ENCODE assay signal across 13 cellular contexts in the genomic region with DNA sequence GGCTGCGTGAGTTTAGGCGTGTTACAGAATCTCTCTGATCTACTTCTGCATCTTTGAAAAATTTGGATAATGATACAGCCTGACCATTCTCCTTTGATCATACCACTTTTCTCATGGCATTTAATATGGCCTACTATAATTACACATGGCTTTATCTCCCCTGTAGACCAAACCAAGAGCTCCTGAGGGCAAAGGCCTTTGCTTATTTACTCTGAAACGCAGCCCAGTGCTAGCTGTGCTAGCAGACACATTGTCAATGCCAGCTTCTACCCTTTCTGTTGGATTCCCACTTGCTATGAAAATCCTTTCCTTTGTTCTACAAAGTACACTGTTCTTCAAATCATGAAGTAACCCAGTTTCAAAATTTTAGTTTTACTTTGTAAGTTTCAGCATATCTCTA.
"Had no signal": no experiment of that assay in that cellular context is flagged by ENCODE, and none has a peak within 500 bp of the region (broad histone marks: within the 10 kb centered on the region; RNA-seq: fewer than 3 reads in every experiment).

No MANE protein-coding gene starts in this region.

- H3K9me3 ChIP-seq: neutrophil, right atrium auricular region, tibial nerve had no signal

- H3K27ac ChIP-seq: brain microvascular endothelial cell, dorsolateral prefrontal cortex, neutrophil, right atrium auricular region had no signal

- H3K36me3 ChIP-seq: brain microvascular endothelial cell, neutrophil, right atrium auricular region, tibial nerve had no signal

- H3K4me3 ChIP-seq: dorsolateral prefrontal cortex, right atrium auricular region, tibial nerve had no signal

- ATAC-seq: naive thymus-derived CD4-positive, alpha-beta T cell; stimulated activated effector memory CD8-positive, alpha-beta T cell treated with anti-CD3 and anti-CD28 coated beads, Interleukin-12 subunit alpha, Interleukin-12 subunit beta, amount 100 ng/mL, for 72 hours had no signal

- DNase-seq: activated CD4-positive, alpha-beta T cell treated with anti-CD3 and anti-CD28 coated beads, Interleukin-2, amount 50 U/mL, for 4 hours; activated CD4-positive, CD25-positive, alpha-beta regulatory T cell treated with anti-CD3 and anti-CD28 coated beads, Interleukin-2, amount 50 U/mL, for 72 hours; activated effector memory CD4-positive, alpha-beta T cell treated with Interleukin-2 at 50 U/mL for 16 hours; activated T-cell treated with anti-CD3 and anti-CD28 coated beads, Interleukin-2, amount 50 U/mL, for 24 hours; brain microvascular endothelial cell; dorsolateral prefrontal cortex; hippocampal formation; naive thymus-derived CD4-positive, alpha-beta T cell; posterior cingulate gyrus had no signal

- H3K27me3 ChIP-seq: brain microvascular endothelial cell, dorsolateral prefrontal cortex, neutrophil, right atrium auricular region, tibial nerve had no signal
